In the genomic region with DNA sequence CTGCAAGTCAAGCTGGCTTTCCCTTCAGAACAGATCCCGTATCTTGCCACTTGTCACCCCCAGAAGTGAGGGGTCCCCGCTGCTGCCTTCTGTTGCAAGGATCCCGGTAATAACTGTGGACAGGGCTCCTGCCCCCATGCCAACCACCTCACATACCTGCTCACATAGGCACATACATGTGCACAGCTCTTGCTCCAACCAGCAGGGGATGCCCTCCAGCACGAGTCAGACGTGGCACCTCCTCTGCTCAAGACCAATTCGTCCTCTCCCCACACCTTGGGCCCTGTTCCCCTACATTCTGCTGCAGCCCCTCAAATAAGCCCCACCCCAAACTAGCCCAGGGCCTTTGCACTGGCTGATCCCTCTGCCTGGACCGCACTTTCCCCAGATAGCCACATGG, we compare ENCODE assay signal across 1 cellular context.
TF ChIP-seq lines count a peak whose summit lies in the region.

No MANE protein-coding gene starts in this region.

TF ChIP-seq in IMR-90, 13 proteins besides CTCF, POLR2A, EP300 and RAD21 (continued from another document):
- no peak for TF ChIP-seq FOS (IDR thresholded peaks at IDR 0.05; ENCODE audit: low read depth, low read length)
- TF ChIP-seq, protein P1, sequence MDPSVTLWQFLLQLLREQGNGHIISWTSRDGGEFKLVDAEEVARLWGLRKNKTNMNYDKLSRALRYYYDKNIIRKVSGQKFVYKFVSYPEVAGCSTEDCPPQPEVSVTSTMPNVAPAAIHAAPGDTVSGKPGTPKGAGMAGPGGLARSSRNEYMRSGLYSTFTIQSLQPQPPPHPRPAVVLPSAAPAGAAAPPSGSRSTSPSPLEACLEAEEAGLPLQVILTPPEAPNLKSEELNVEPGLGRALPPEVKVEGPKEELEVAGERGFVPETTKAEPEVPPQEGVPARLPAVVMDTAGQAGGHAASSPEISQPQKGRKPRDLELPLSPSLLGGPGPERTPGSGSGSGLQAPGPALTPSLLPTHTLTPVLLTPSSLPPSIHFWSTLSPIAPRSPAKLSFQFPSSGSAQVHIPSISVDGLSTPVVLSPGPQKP (IDR thresholded peaks at IDR 0.05; ENCODE audit: borderline replicate concordance, low read depth, low read length): no peak
- no peak for TF ChIP-seq MXI1 (IDR thresholded peaks at IDR 0.05; ENCODE audit: borderline replicate concordance, low read depth, low read length)
- no peak for TF ChIP-seq NFE2L2 (IDR thresholded peaks at IDR 0.05; ENCODE audit: low read depth, low read length)
- no peak for TF ChIP-seq RFX5 (IDR thresholded peaks at IDR 0.05; ENCODE audit: low read depth, low read length)
- no peak for TF ChIP-seq CHD1 (IDR thresholded peaks at IDR 0.05; ENCODE audit: low read depth, low read length)
